In genomic region chr1:213982515-213982813, GRCh38 we compare ENCODE assay signal across 10 cellular contexts. TPM values are rescaled to one million over a fixed set of nuclear protein-coding genes. Genes with fewer than 3 reads are reported as not detected.
DNase-seq lines count a peak whose midpoint lies in the region; ATAC-seq and TF ChIP-seq lines count a peak whose summit lies in the region.
"Had no signal": no experiment of that assay in that cellular context is flagged by ENCODE, and none has a peak within 500 bp of the region (broad histone marks: within the 10 kb centered on the region; RNA-seq: fewer than 3 reads in every experiment).

No MANE protein-coding gene starts in this region.

- H2BK12ac ChIP-seq in H9 (ENCODE audit: insufficient read length, low read depth, low read length), result no peak overlapping the region

- H2BK15ac ChIP-seq in H9 (ENCODE audit: low read depth, low read length), result no peak overlapping the region; the same call in 1 of the 2 replicates

- TF ChIP-seq CTCF in H9 (conservative IDR thresholded peaks at IDR 0.05) (no peak), OCI-LY1 (IDR thresholded peaks at IDR 0.05; ENCODE audit: low read length) (no peak), RWPE1 (conservative IDR thresholded peaks at IDR 0.05; ENCODE audit: low read depth) (no peak)

- ATAC-seq in HG02588 (IDR thresholded peaks at IDR 0.05; ENCODE audit: unreplicated experiment), result no peak
- ATAC-seq in HG02642 (IDR thresholded peaks at IDR 0.05; ENCODE audit: poor library complexity, unreplicated experiment), result no peak
- ATAC-seq in HG03432 (IDR thresholded peaks at IDR 0.05; ENCODE audit: unreplicated experiment), result no peak
- ATAC-seq: HCT116 had no signal

- no peak for DNase-seq in H9
- no peak for DNase-seq in RWPE1 (ENCODE audit: low spot score)
- DNase-seq: SW 1271 had no signal

- H3K79me2 ChIP-seq in H9 (ENCODE audit: insufficient read depth, low read length) (no peaks in the 10 kb centered on the region), OCI-LY1 (ENCODE audit: insufficient read depth, low read length) (no peaks in the 10 kb centered on the region)

- no peak overlapping the region for H4K91ac ChIP-seq in H9 (ENCODE audit: insufficient read length, low read depth, low read length)

- WGBS in H9 (ENCODE audit: extremely low coverage, insufficient read length, low lambda C conversion rate), result no CpG with 5 or more reads among the region's 23 CpGs

- peaks cover 99% of the 10 kb centered on the region for H3K27me3 Mint-ChIP-seq in H9 (ENCODE audit: low read depth)

- no peaks in the 10 kb centered on the region for H4K20me1 ChIP-seq in H9 (ENCODE audit: control insufficient read depth, insufficient read depth, insufficient read length)
- no peaks in the 10 kb centered on the region for H4K20me1 ChIP-seq in OCI-LY1 (ENCODE audit: insufficient read depth, low read length)

- H3K23me2 ChIP-seq in H9 (ENCODE audit: insufficient read length, low read depth, low read length, poor library complexity, severe bottlenecking), result peaks cover 33% of the 10 kb centered on the region

- no peaks in the 10 kb centered on the region for H3K36me3 Mint-ChIP-seq in H9 (ENCODE audit: insufficient read depth in 1 of 3, low read depth in 3 of 3)

- POLR2A ChIA-PET in RWPE1 (lab: Yijun Ruan, JAX; ENCODE audit: low non-redundant PET), result no interaction called here

- H3K79me1 ChIP-seq in H9 (ENCODE audit: insufficient read depth, low read depth, low read length, poor library complexity, severe bottlenecking), result no peaks in the 10 kb centered on the region

- H3K27ac ChIP-seq in H9 (ENCODE audit: insufficient read length, low read depth, low read length), result no peak overlapping the region
- H3K27ac ChIP-seq in OCI-LY1 (ENCODE audit: low read depth, low read length, poor library complexity, severe bottlenecking), result no peak overlapping the region
- H3K27ac ChIP-seq in rectal smooth muscle tissue (ENCODE audit: low read depth, low read length), result no peak overlapping the region
- H3K27ac ChIP-seq in RWPE1, result no peak overlapping the region

- H4K8ac ChIP-seq in H9 (replicated peaks; ENCODE audit: insufficient read length, low read depth, low read length), result no peak overlapping the region

- H3K9me2 ChIP-seq in OCI-LY1 (ENCODE audit: low read depth, low read length), result no peaks in the 10 kb centered on the region

- H3K9ac ChIP-seq in H9 (ENCODE audit: extremely low read depth, insufficient read length, low read length) (no peak overlapping the region), OCI-LY1 (ENCODE audit: low read length) (no peak overlapping the region), rectal smooth muscle tissue (ENCODE audit: low read length) (no peak overlapping the region)

- H2AK5ac ChIP-seq in H9 (ENCODE audit: insufficient read length, low read length), result no peak overlapping the region

- no peak overlapping the region for H2BK20ac ChIP-seq in H9 (ENCODE audit: low read depth, low read length, poor library complexity, severe bottlenecking)

- H2AFZ ChIP-seq in H9 (ENCODE audit: low read length), result no peak overlapping the region
- H2AFZ ChIP-seq in OCI-LY1 (ENCODE audit: low read length), result no peak overlapping the region

- no peaks in the 10 kb centered on the region for H3F3A ChIP-seq in OCI-LY1 (ENCODE audit: insufficient read depth, low read length)

- H3K27ac Mint-ChIP-seq in H9, result no peak overlapping the region; a peak in 1 of 7 replicates

- no peaks in the 10 kb centered on the region for H3K36me3 ChIP-seq in OCI-LY1 (ENCODE audit: insufficient read depth, low read length)
- no peaks in the 10 kb centered on the region for H3K36me3 ChIP-seq in rectal smooth muscle tissue (ENCODE audit: control insufficient read depth, insufficient read depth, low read length)

- no peaks in the 10 kb centered on the region; a peak in 2 of 5 replicates for H3K9me3 Mint-ChIP-seq in H9

- H3K4me2 ChIP-seq in H9 (ENCODE audit: insufficient read depth, insufficient read length, low read length), result peak overlapping the region; percentile 95
- H3K4me2 ChIP-seq in OCI-LY1 (ENCODE audit: low read length), result peak overlapping the region; percentile 56; the same call in 1 of the 2 replicates

- CTCF ChIA-PET in RWPE1 (lab: Yijun Ruan, JAX), result no interaction called here

- H4K5ac ChIP-seq in H9 (ENCODE audit: insufficient read length, low read depth, low read length), result no peak overlapping the region

- H2BK120ac ChIP-seq in H9 (ENCODE audit: low read depth, low read length, poor library complexity, severe bottlenecking), result no peak overlapping the region

- H3K4ac ChIP-seq in H9 (ENCODE audit: low read depth, low read length), result no peak overlapping the region

- H3K56ac ChIP-seq in H9 (ENCODE audit: insufficient read length, low read depth, low read length), result no peak overlapping the region

- no peaks in the 10 kb centered on the region for H3K9me3 ChIP-seq in H9 (ENCODE audit: control insufficient read depth, low read depth, low read length)
- no peaks in the 10 kb centered on the region for H3K9me3 ChIP-seq in OCI-LY1 (ENCODE audit: low read length)

- H3K4me3 Mint-ChIP-seq in H9, result peak overlapping the region; percentile 39 to 86

- H2BK5ac ChIP-seq in H9 (ENCODE audit: insufficient read length, low read length), result no peak overlapping the region

- H3K4me1 Mint-ChIP-seq in H9, result peaks cover 66 to 80% of the 10 kb centered on the region in 2 experiments

- no peak overlapping the region for H3T11ph ChIP-seq in H9 (ENCODE audit: low read length)

- H3K14ac ChIP-seq in H9 (ENCODE audit: insufficient read depth, low read length), result no peak overlapping the region

- no peaks in the 10 kb centered on the region; the same call in 1 of the 2 replicates for H3K4me1 ChIP-seq in H9 (ENCODE audit: insufficient read depth, low read length)
- H3K4me1 ChIP-seq in OCI-LY1 (ENCODE audit: insufficient read depth, low read length, severe bottlenecking), result peaks cover 9% of the 10 kb centered on the region
- no peaks in the 10 kb centered on the region for H3K4me1 ChIP-seq in rectal smooth muscle tissue (ENCODE audit: control insufficient read depth, insufficient read depth, low read length)

- no peak overlapping the region for H3K18ac ChIP-seq in H9 (ENCODE audit: insufficient read length, low read depth, low read length)

- peaks cover 80% of the 10 kb centered on the region for H3K27me3 ChIP-seq in H9 (ENCODE audit: insufficient read depth, low read length)
- H3K27me3 ChIP-seq in OCI-LY1 (ENCODE audit: insufficient read depth, low read length), result no peaks in the 10 kb centered on the region; the same call in 1 of the 2 replicates
- H3K27me3 ChIP-seq in rectal smooth muscle tissue (ENCODE audit: control insufficient read depth, insufficient read depth, low read length), result peaks cover 33% of the 10 kb centered on the region

- H3K4me3 ChIP-seq in OCI-LY1 (ENCODE audit: low read depth, low read length, poor library complexity, severe bottlenecking) (peak overlapping the region; percentile 47), iPS-11a (ENCODE audit: low read depth, low read length) (peak overlapping the region; percentile 53), rectal smooth muscle tissue (ENCODE audit: low read length) (peak overlapping the region; percentile 14)

- H3K23ac ChIP-seq in H9 (ENCODE audit: insufficient read length, low read depth, low read length), result no peak overlapping the region

RNA-seq across cellular contexts. Expression of gene PROX1, which starts 5.3 kb away (rescaled TPM):
- total RNA-seq in H9 (2021), result 0.72 and 0.83 TPM in 2 replicates
